Comparison of ENCODE assay signal across 9 cellular contexts in genomic region chr15:74307827-74308642, GRCh38. TPM values are rescaled to one million over a fixed set of nuclear protein-coding genes. Genes with fewer than 3 reads are reported as not detected.
DNase-seq lines count a peak whose midpoint lies in the region; ATAC-seq, FAIRE-seq and TF ChIP-seq lines count a peak whose summit lies in the region.
"Had no signal": no experiment of that assay in that cellular context is flagged by ENCODE, and none has a peak within 500 bp of the region (broad histone marks: within the 10 kb centered on the region; RNA-seq: fewer than 3 reads in every experiment).

No MANE protein-coding gene starts in this region.

- H2BK20ac ChIP-seq in IMR-90 (ENCODE audit: low read depth, low read length), result no peak overlapping the region

- no peak overlapping the region for H4K5ac ChIP-seq in IMR-90 (ENCODE audit: low read depth, low read length)

- 8% methylated on average over 2 of the region's 18 CpGs; no CpG with 5 or more reads in 1 of the 2 experiments for WGBS in IMR-90 (ENCODE audit: extremely low coverage in 2 of 2, insufficient read length in 1 of 2), 2 experiments

- peaks cover 3% of the 10 kb centered on the region; the same call in 1 of the 2 replicates for H4K20me1 ChIP-seq in DND-41 (ENCODE audit: insufficient read depth, low read length)
- no peaks in the 10 kb centered on the region for H4K20me1 ChIP-seq in IMR-90 (ENCODE audit: insufficient read depth, low read length)
- H4K20me1 ChIP-seq in OCI-LY7 (ENCODE audit: insufficient read depth, low read length), result no peaks in the 10 kb centered on the region

- H3K23ac ChIP-seq in IMR-90 (ENCODE audit: low read depth, low read length), result no peak overlapping the region

- H3K4ac ChIP-seq in IMR-90 (ENCODE audit: low read depth, low read length), result no peak overlapping the region

- H3K4me2 ChIP-seq in DND-41 (ENCODE audit: insufficient read depth, low read length) (no peak overlapping the region), IMR-90 (ENCODE audit: low read depth, low read length) (no peak overlapping the region), OCI-LY7 (ENCODE audit: low read length) (no peak overlapping the region)

- H3K27ac ChIP-seq in DND-41 (ENCODE audit: low read length) (no peak overlapping the region), IMR-90 (ENCODE audit: insufficient read depth, low read length) (no peak overlapping the region), OCI-LY7 (ENCODE audit: low read depth, low read length, poor library complexity, severe bottlenecking) (no peak overlapping the region), kidney (ENCODE audit: low read depth in 2 of 2, low read length in 2 of 2) (no peak overlapping the region)

- H3K79me2 ChIP-seq in DND-41 (ENCODE audit: insufficient read depth, low read length), result no peaks in the 10 kb centered on the region
- no peaks in the 10 kb centered on the region for H3K79me2 ChIP-seq in OCI-LY7 (ENCODE audit: insufficient read depth, low read depth, low read length)

- TF ChIP-seq CTCF in DND-41 (IDR thresholded peaks at IDR 0.05; ENCODE audit: borderline replicate concordance, extremely low read depth, low read length, poor library complexity, severe bottlenecking) (peak; percentile 67), IMR-90 (conservative IDR thresholded peaks at IDR 0.05; ENCODE audit: low read depth, low read length) (peak; percentile 82), OCI-LY7 (conservative IDR thresholded peaks at IDR 0.05; ENCODE audit: low read length) (peak; percentile 73), kidney (IDR thresholded peaks at IDR 0.05; ENCODE audit: borderline replicate concordance, extremely low read depth, insufficient read depth) (peak; percentile 71)

- no peaks in the 10 kb centered on the region for H3K79me1 ChIP-seq in IMR-90 (ENCODE audit: low read depth in 1 of 2, low read length in 2 of 2)

- dilution Hi-C loops in IMR-90 (cut with HindIII; ENCODE audit: low sequenced_read_pairs, unreplicated experiment), result no loop called here

- H2AFZ ChIP-seq in DND-41 (ENCODE audit: low read depth, low read length) (no peak overlapping the region), IMR-90 (replicated peaks; ENCODE audit: low read length, poor library complexity) (no peak overlapping the region), OCI-LY7 (ENCODE audit: low read length) (no peak overlapping the region)

- no peaks in the 10 kb centered on the region for H3K36me3 ChIP-seq in DND-41 (ENCODE audit: insufficient read depth, low read length)
- H3K36me3 ChIP-seq in IMR-90 (ENCODE audit: control insufficient read depth, insufficient read depth, low read length), result no peaks in the 10 kb centered on the region
- H3K36me3 ChIP-seq in OCI-LY7 (ENCODE audit: insufficient read depth, low read length), result no peaks in the 10 kb centered on the region
- no peaks in the 10 kb centered on the region for H3K36me3 ChIP-seq in kidney (ENCODE audit: control insufficient read depth in 1 of 2, insufficient read depth in 2 of 2, low read length in 2 of 2)

- no peak for TF ChIP-seq POLR2A in IMR-90 (IDR thresholded peaks at IDR 0.05; ENCODE audit: low read depth, low read length)

- H4K8ac ChIP-seq in IMR-90 (ENCODE audit: low read depth in 2 of 2, low read length in 2 of 2), result no peak overlapping the region

- H4K91ac ChIP-seq in IMR-90 (ENCODE audit: insufficient read depth, low read depth, low read length), result no peak overlapping the region

- no peaks in the 10 kb centered on the region for H3K9me2 ChIP-seq in OCI-LY7 (ENCODE audit: insufficient read depth, low read length)

- H2AK5ac ChIP-seq in IMR-90 (ENCODE audit: low read depth, low read length), result no peak overlapping the region

- FAIRE-seq in kidney (lab: Jason Lieb, UNC), result no peak

- H3K4me1 ChIP-seq in DND-41 (ENCODE audit: insufficient read depth, low read length), result no peaks in the 10 kb centered on the region
- no peaks in the 10 kb centered on the region for H3K4me1 ChIP-seq in IMR-90 (ENCODE audit: control insufficient read depth, insufficient read depth, low read length)
- no peaks in the 10 kb centered on the region for H3K4me1 ChIP-seq in OCI-LY7 (ENCODE audit: insufficient read depth, low read length, poor library complexity, severe bottlenecking)
- no peaks in the 10 kb centered on the region for H3K4me1 ChIP-seq in kidney (ENCODE audit: control insufficient read depth in 1 of 2, insufficient read depth in 1 of 2, low read depth in 1 of 2, low read length in 2 of 2)

- H3K9me1 ChIP-seq in IMR-90 (ENCODE audit: insufficient read depth, low read length), result no peaks in the 10 kb centered on the region

- H2AK9ac ChIP-seq in IMR-90 (replicated peaks; ENCODE audit: low read depth, low read length, poor library complexity), result no peak overlapping the region

- H3K4me3 ChIP-seq in DND-41 (ENCODE audit: low read depth in 1 of 2, low read length in 2 of 2) (no peak overlapping the region), IMR-90 (ENCODE audit: insufficient read depth, low read depth, low read length) (no peak overlapping the region), OCI-LY7 (ENCODE audit: low read depth, low read length, poor library complexity, severe bottlenecking) (no peak overlapping the region), kidney (ENCODE audit: low read length in 2 of 2) (no peak overlapping the region)

- POLR2A ChIA-PET in IMR-90 (lab: Charles Lee; ENCODE audit: unreplicated experiment) (no interaction called here), OCI-LY7 (lab: Charles Lee) (no interaction called here)

- H3K9me3 ChIP-seq in DND-41 (ENCODE audit: insufficient read depth, low read length, severe bottlenecking), result no peaks in the 10 kb centered on the region
- H3K9me3 ChIP-seq in IMR-90 (ENCODE audit: control insufficient read depth, insufficient read depth, low read length), result no peaks in the 10 kb centered on the region
- no peaks in the 10 kb centered on the region for H3K9me3 ChIP-seq in OCI-LY7 (ENCODE audit: low read length)
- no peaks in the 10 kb centered on the region for H3K9me3 ChIP-seq in kidney (ENCODE audit: control insufficient read depth in 1 of 2, low read length in 2 of 2)

- H2BK120ac ChIP-seq in IMR-90 (ENCODE audit: low read depth, low read length), result no peak overlapping the region

- H3K14ac ChIP-seq in IMR-90 (replicated peaks; ENCODE audit: low read depth, low read length), result no peak overlapping the region

- peak; percentile 36 for DNase-seq in DND-41
- DNase-seq in IMR-90, result peak; percentile 52
- peak; percentile 46 for DNase-seq in OCI-LY7 (ENCODE audit: low spot score)
- peak; percentile 80 to 88 for DNase-seq in T47D (ENCODE audit: low read depth in 1 of 2, low spot score in 1 of 2)
- DNase-seq in kidney, result no peak
- peak; percentile 49 for DNase-seq in stimulated activated naive CD8-positive, alpha-beta T cell treated with anti-CD3 and anti-CD28 coated beads, Interleukin-15, Interleukin-2, amounts not matched to agents 100 U/mL and 50 U/mL, for 24 hours

- peak; percentile 86 for TF ChIP-seq RAD21 in IMR-90 (IDR thresholded peaks at IDR 0.05; ENCODE audit: low read length)

- ATAC-seq in DND-41 (ENCODE audit: insufficient read depth, low read depth) (peak; percentile 64; the same call in 2 of the 3 replicates), IMR-90 (ENCODE audit: low read depth) (peak; percentile 92), HG03097 (IDR thresholded peaks at IDR 0.05; ENCODE audit: low FRiP score, unreplicated experiment) (no peak), GM21717 (IDR thresholded peaks at IDR 0.05; ENCODE audit: unreplicated experiment) (no peak)
- ATAC-seq in stimulated activated naive CD8-positive, alpha-beta T cell treated with anti-CD3 and anti-CD28 coated beads, Interleukin-15, Interleukin-2, amounts not matched to agents 100 U/mL and 50 U/mL, for 24 hours, result peak; percentile 62

- H3K27me3 ChIP-seq in DND-41 (ENCODE audit: insufficient read depth, low read length, poor library complexity) (no peaks in the 10 kb centered on the region), IMR-90 (ENCODE audit: control insufficient read depth, insufficient read depth, low read length) (peaks cover 85% of the 10 kb centered on the region)

- no peak overlapping the region for H3K18ac ChIP-seq in IMR-90 (ENCODE audit: low read depth, low read length)

- in situ Hi-C loops in IMR-90 (cut with MboI; ENCODE audit: low sequenced_read_pairs), result loop anchor here (5.0 kb wide), 1 partner anchor 181 kb away; no protein-coding TSS in a partner anchor
- in situ Hi-C loops in T47D (cut with HindIII; ENCODE audit: low pct_unique_long_range_greater_than_20kb, low sequenced_read_pairs), result no loop called here

- no peak overlapping the region for H2BK15ac ChIP-seq in IMR-90 (ENCODE audit: low read depth, low read length)

- H2BK5ac ChIP-seq in IMR-90 (ENCODE audit: low read depth, low read length, poor library complexity, severe bottlenecking), result no peak overlapping the region

- BruUV-seq in IMR-90 (replicated peaks; lab: Mats Ljungman, UMichigan) (no TSS peak), OCI-LY7 (replicated peaks; lab: Mats Ljungman, UMichigan) (no TSS peak)

- CTCF ChIA-PET in IMR-90 (lab: Yijun Ruan, JAX) (interaction anchor here (0.7 to 1.5 kb wide), 9 partner anchors 9 to 338 kb away, joined by 3 to 8 read pairs (median 5); partner anchors contain the start of gene ISLR2), OCI-LY7 (lab: Charles Lee; ENCODE audit: unreplicated experiment) (interaction anchor here (0.5 to 1.0 kb wide), 4 partner anchors 14 to 182 kb away, joined by 3 to 4 read pairs (median 4); no protein-coding TSS in a partner anchor)

- intact Hi-C loops in IMR-90 (cut with micrococcal nuclease) (loop anchor here (1.0 kb wide), 1 partner anchor 181 kb away; no protein-coding TSS in a partner anchor), OCI-LY7 (cut with micrococcal nuclease; ENCODE audit: unreplicated experiment) (loop anchor here (5.0 kb wide), 1 partner anchor 256 kb away; no protein-coding TSS in a partner anchor), kidney (cut with DNase I) (no loop called here)

- H3K56ac ChIP-seq in IMR-90 (ENCODE audit: extremely low read depth, insufficient read depth, low read length), result no peak overlapping the region

- H3K9ac ChIP-seq in DND-41 (ENCODE audit: low read depth, low read length) (no peak overlapping the region), IMR-90 (ENCODE audit: low read depth, low read length) (no peak overlapping the region), kidney (ENCODE audit: low read length in 2 of 2) (no peak overlapping the region)

TF ChIP-seq in IMR-90, 13 proteins besides CTCF, POLR2A, EP300 and RAD21 (continues in another document):
- TF ChIP-seq ELK1 (IDR thresholded peaks at IDR 0.05; ENCODE audit: borderline replicate concordance, low read depth, low read length), result no peak

RNA-seq across cellular contexts. Expression of gene CYP11A1, which starts 59.4 kb away (rescaled TPM):
- total RNA-seq in IMR-90 (2012; rRNA removed) (0.18 and 0.28 TPM in 2 replicates), OCI-LY7 (2022) (not detected in 2 replicates), kidney (0.13 TPM)
- polyA plus RNA-seq in IMR-90 (2012; rRNA removed) (0.46 and 0.50 TPM in 2 replicates), kidney (ENCODE audit: insufficient read depth, low read depth, low replicate concordance) (2.7 TPM)
- 0.17 and 0.60 TPM in 2 replicates for polyA plus RNA-seq in IMR-90 (2012; cell fraction: cytosol; rRNA removed)
- 0.23 and 0.26 TPM in 2 replicates for polyA plus RNA-seq in IMR-90 (2012; cell fraction: nucleus; rRNA removed; ENCODE audit: low replicate concordance)
- total RNA-seq in OCI-LY7 (2014; rRNA removed; shearing (Covaris generic)), result not detected in 2 replicates
- total RNA-seq: T-helper 2 cell treated with Interferon-gamma antibody and Interleukin-4, amounts not matched to agents 100 ng/mL and 5 ng/mL, for 36 hours had no signal

Comparison
In these comparisons a context has a peak if more than half of its experiments do, and no peak if none do; other contexts are left out.
1. ATAC-seq: peak in DND-41 (single experiment), IMR-90 (single experiment) and stimulated activated naive CD8-positive, alpha-beta T cell treated with anti-CD3 and anti-CD28 coated beads, Interleukin-15, Interleukin-2, amounts not matched to agents 100 U/mL and 50 U/mL, for 24 hours (single experiment); none in HG03097 (single experiment) and GM21717 (single experiment).
2. Peak in every context shown above with its lines, with median percentiles within 50 percentile points of each other: CTCF ChIP-seq.